21 cellular contexts compared by ENCODE assay signal in genomic region chr6:34667481-34668238, GRCh38. TPM values are rescaled to one million over a fixed set of nuclear protein-coding genes. Genes with fewer than 3 reads are reported as not detected.
DNase-seq lines count a peak whose midpoint lies in the region; ATAC-seq and TF ChIP-seq lines count a peak whose summit lies in the region.
"Had no signal": no experiment of that assay in that cellular context is flagged by ENCODE, and none has a peak within 500 bp of the region (broad histone marks: within the 10 kb centered on the region; RNA-seq: fewer than 3 reads in every experiment).

No MANE protein-coding gene starts in this region.

- H3K27ac ChIP-seq in OCI-LY7 (ENCODE audit: low read depth, low read length, poor library complexity, severe bottlenecking) = peak overlapping the region; percentile 11
- H3K27ac ChIP-seq in psoas muscle = peak overlapping the region; percentile 41
- H3K27ac ChIP-seq in WERI-Rb-1 = no peak overlapping the region
- H3K27ac ChIP-seq: HL-60, VCaP had no signal

- no peak overlapping the region for H2AFZ ChIP-seq in OCI-LY7 (ENCODE audit: low read length)

- H4K20me1 ChIP-seq in OCI-LY7 (ENCODE audit: insufficient read depth, low read length) = no peaks in the 10 kb centered on the region

- H3K27me3 Mint-ChIP-seq in Caco-2 (ENCODE audit: insufficient read depth, unreplicated experiment) (no peaks in the 10 kb centered on the region), immature natural killer cell (ENCODE audit: low read depth in 3 of 3) (peaks cover 0 to 3% (median 0%) of the 10 kb centered on the region in 3 donors)

- H3K36me3 Mint-ChIP-seq in Caco-2 (ENCODE audit: insufficient read depth, unreplicated experiment) (peaks cover 5% of the 10 kb centered on the region), immature natural killer cell (no peaks in the 10 kb centered on the region)

- H3K9me3 Mint-ChIP-seq in Caco-2 (ENCODE audit: unreplicated experiment) (no peaks in the 10 kb centered on the region), immature natural killer cell (no peaks in the 10 kb centered on the region)
- H3K9me3 Mint-ChIP-seq: nephron had no signal

- BruUV-seq in Caco-2 (replicated peaks; lab: Mats Ljungman, UMichigan) = no TSS peak
- no TSS peak for BruUV-seq in OCI-LY7 (replicated peaks; lab: Mats Ljungman, UMichigan)

- no peaks in the 10 kb centered on the region for H3K27me3 ChIP-seq in Caco-2 (replicated peaks; ENCODE audit: control insufficient read depth, insufficient read depth, low read length)
- H3K27me3 ChIP-seq in psoas muscle (ENCODE audit: insufficient read depth in 3 of 3, low read length in 2 of 3) = no peaks in the 10 kb centered on the region
- H3K27me3 ChIP-seq in WERI-Rb-1 (ENCODE audit: insufficient read depth, low read depth, severe bottlenecking) = no peaks in the 10 kb centered on the region

- no peak for ATAC-seq in psoas muscle
- no peak for ATAC-seq in HG02938 (IDR thresholded peaks at IDR 0.05; ENCODE audit: unreplicated experiment)
- ATAC-seq: HCT116 had no signal

- H3K9me3 ChIP-seq in Caco-2 (no peaks in the 10 kb centered on the region), OCI-LY7 (ENCODE audit: low read length) (peaks cover 5% of the 10 kb centered on the region), psoas muscle (no peaks in the 10 kb centered on the region), WERI-Rb-1 (ENCODE audit: severe bottlenecking) (no peaks in the 10 kb centered on the region)

- POLR2A ChIA-PET in Caco-2 (lab: Charles Lee) (no interaction called here), OCI-LY7 (lab: Charles Lee) (interaction anchor here (0.9 to 5.0 kb wide), 3 partner anchors 10 to 46 kb away, joined by 4 to 34 read pairs (median 5); no protein-coding TSS in a partner anchor)

- H3K9me2 ChIP-seq in OCI-LY7 (ENCODE audit: insufficient read depth, low read length) = no peaks in the 10 kb centered on the region

- intact Hi-C loops in Caco-2 (cut with micrococcal nuclease; ENCODE audit: unreplicated experiment) (no loop called here), OCI-LY7 (cut with micrococcal nuclease; ENCODE audit: unreplicated experiment) (no loop called here), psoas muscle (cut with DNase I) (no loop called here)

- H3K79me2 ChIP-seq in OCI-LY7 (ENCODE audit: insufficient read depth, low read depth, low read length) = peaks cover 100% of the 10 kb centered on the region

- no peaks in the 10 kb centered on the region for H3K36me3 ChIP-seq in Caco-2 (ENCODE audit: control insufficient read depth, insufficient read depth, low read length)
- H3K36me3 ChIP-seq in OCI-LY7 (ENCODE audit: insufficient read depth, low read length) = peaks cover 36% of the 10 kb centered on the region
- H3K36me3 ChIP-seq in psoas muscle (ENCODE audit: insufficient read depth in 1 of 2, low read depth in 1 of 2) = no peaks in the 10 kb centered on the region
- H3K36me3 ChIP-seq in WERI-Rb-1 = peaks cover 3% of the 10 kb centered on the region; the same call in 1 of the 2 replicates

- peak overlapping the region; percentile 5 for H3K4me3 Mint-ChIP-seq in Caco-2 (ENCODE audit: unreplicated experiment)
- H3K4me3 Mint-ChIP-seq in immature natural killer cell = no peak overlapping the region
- H3K4me3 Mint-ChIP-seq: nephron had no signal

- WGBS in psoas muscle, 3 donors = 81 to 88% (median 81%) methylated on average over 4 of the region's 4 CpGs

- peak overlapping the region; percentile 30 for H3K27ac Mint-ChIP-seq in Caco-2 (ENCODE audit: unreplicated experiment)
- H3K27ac Mint-ChIP-seq in immature natural killer cell = peak overlapping the region; percentile 36 to 75 (median 66)

- H3K4me2 ChIP-seq in OCI-LY7 (ENCODE audit: low read length) = peak overlapping the region; percentile 0; the same call in 1 of the 2 replicates

- peaks cover 44% of the 10 kb centered on the region for H3K4me1 Mint-ChIP-seq in Caco-2 (ENCODE audit: low read depth, unreplicated experiment)
- peaks cover 66 to 89% of the 10 kb centered on the region in 2 donors for H3K4me1 Mint-ChIP-seq in immature natural killer cell

- DNase-seq in Caco-2 = no peak
- DNase-seq in OCI-LY7 (ENCODE audit: low spot score) = no peak
- DNase-seq in immature natural killer cell = no peak
- DNase-seq in psoas muscle = no peak
- no peak for DNase-seq in WERI-Rb-1
- no peak for DNase-seq in NCI-H82 (lab: John Stamatoyannopoulos, UW)
- DNase-seq: activated CD4-positive, alpha-beta T cell treated with anti-CD3 and anti-CD28 coated beads, Interleukin-2, amount 50 U/mL, for 4 hours; activated gamma-delta T cell; amygdala; hippocampal formation; kidney glomerular epithelial cell; NCI-H2171; NCI-H526 treated with DMSO at 0.1 percent for 48 hours; SHP77 treated with DMSO at 0.1 percent for 48 hours; stimulated activated naive CD4-positive, alpha-beta T cell treated with Interleukin-2 at 50 U/mL for 16 hours; T-helper 1 cell had no signal

- H3K4me3 ChIP-seq in Caco-2 (ENCODE audit: low read depth, low read length) (no peak overlapping the region), OCI-LY7 (ENCODE audit: low read depth, low read length, poor library complexity, severe bottlenecking) (no peak overlapping the region), psoas muscle (no peak overlapping the region), WERI-Rb-1 (ENCODE audit: low read depth, low read length) (no peak overlapping the region)

- H3K4me1 ChIP-seq in Caco-2 (peaks cover 88% of the 10 kb centered on the region), OCI-LY7 (ENCODE audit: insufficient read depth, low read length, poor library complexity, severe bottlenecking) (peaks cover 85% of the 10 kb centered on the region), psoas muscle (peaks cover 35% of the 10 kb centered on the region)

- no peak for TF ChIP-seq CTCF in Caco-2 (IDR thresholded peaks at IDR 0.05; ENCODE audit: insufficient read depth in 1 of 2, low read depth in 1 of 2, low read length in 1 of 2, severe bottlenecking in 1 of 2, unreplicated experiment in 1 of 2)
- TF ChIP-seq CTCF in OCI-LY7 (conservative IDR thresholded peaks at IDR 0.05; ENCODE audit: low read length) = no peak
- TF ChIP-seq CTCF in psoas muscle (IDR thresholded peaks at IDR 0.05) = no peak
- no peak for TF ChIP-seq CTCF in WERI-Rb-1 (IDR thresholded peaks at IDR 0.05; ENCODE audit: low read depth, low read length)

- CTCF ChIA-PET in Caco-2 (lab: Charles Lee) = no interaction called here
- CTCF ChIA-PET in OCI-LY7 (lab: Charles Lee; ENCODE audit: unreplicated experiment) = interaction anchor here (1.5 kb wide), 1 partner anchor 10 kb away, joined by 4 read pairs; no protein-coding TSS in a partner anchor

RNA-seq across cellular contexts. Expression of gene ILRUN, which starts 28.9 kb away (rescaled TPM):
- 92.1 and 95.9 TPM in 2 replicates for total RNA-seq in Caco-2 (2022)
- 25.6 and 27.1 TPM in 2 replicates for total RNA-seq in OCI-LY7 (2014; rRNA removed; shearing (Covaris generic))
- total RNA-seq in OCI-LY7 (2022) = 77.6 and 82.7 TPM in 2 replicates
- 10 to 100 TPM; 16.5 to 26.8 (median 19.3) TPM for polyA plus RNA-seq in immature natural killer cell
- total RNA-seq in psoas muscle = 100 to 1,000 TPM; 129 to 191 (median 176) TPM
- 100 to 1,000 TPM in 2 of 3 donors, 10 to 100 TPM in 1; 89.4 to 312 (median 131) TPM for polyA plus RNA-seq in psoas muscle
